1 cellular context compared by ENCODE assay signal in genomic region chr1:181033799-181034391, GRCh38.
TF ChIP-seq lines count a peak whose summit lies in the region.

Gene MR1 (plus strand): TSS chr1:181033983. CDS start chr1:181034008, 25 bp downstream.

TF ChIP-seq in HepG2, 621 proteins besides CTCF, POLR2A, EP300 and RAD21 (continued from another document):
- TF ChIP-seq ZNF280B (CRISPR knock-in tag; IDR thresholded peaks at IDR 0.05; ENCODE audit: borderline replicate concordance): no peak
- peak; percentile 100 for TF ChIP-seq RFXANK (CRISPR knock-in tag; IDR thresholded peaks at IDR 0.05)
- no peak for TF ChIP-seq EEA1 (CRISPR knock-in tag; IDR thresholded peaks at IDR 0.05; ENCODE audit: borderline replicate concordance)
- TF ChIP-seq ZBTB49 (CRISPR knock-in tag; IDR thresholded peaks at IDR 0.05; ENCODE audit: borderline replicate concordance): no peak
- peak in 1 of 2 experiments; percentile 6; a peak in 1 of 4 replicates for TF ChIP-seq HMGXB4 (CRISPR knock-in tag; IDR thresholded peaks at IDR 0.05; ENCODE audit: borderline replicate concordance in 1 of 2, low read depth in 1 of 2)
- TF ChIP-seq GTF2F1 (IDR thresholded peaks at IDR 0.05; ENCODE audit: low read length): no peak
- TF ChIP-seq ZBTB14 (CRISPR knock-in tag; IDR thresholded peaks at IDR 0.05): no peak
- TF ChIP-seq ZNF318 (CRISPR knock-in tag; IDR thresholded peaks at IDR 0.05): no peak
- TF ChIP-seq JARID2 (CRISPR knock-in tag; IDR thresholded peaks at IDR 0.05; ENCODE audit: insufficient replicate concordance): no peak
- TF ChIP-seq ZNF569 (CRISPR knock-in tag; IDR thresholded peaks at IDR 0.05; ENCODE audit: borderline replicate concordance): no peak
- TF ChIP-seq CCDC6 (CRISPR knock-in tag; IDR thresholded peaks at IDR 0.05): no peak
- no peak for TF ChIP-seq MAZ (IDR thresholded peaks at IDR 0.05; ENCODE audit: borderline replicate concordance, low read depth, low read length)
- TF ChIP-seq MAZ (CRISPR knock-in tag; IDR thresholded peaks at IDR 0.05; ENCODE audit: low read depth): no peak
- TF ChIP-seq NR2F2 (IDR thresholded peaks at IDR 0.05; ENCODE audit: borderline replicate concordance, low read depth): no peak
